25 cellular contexts compared by ENCODE assay signal in the genomic region with DNA sequence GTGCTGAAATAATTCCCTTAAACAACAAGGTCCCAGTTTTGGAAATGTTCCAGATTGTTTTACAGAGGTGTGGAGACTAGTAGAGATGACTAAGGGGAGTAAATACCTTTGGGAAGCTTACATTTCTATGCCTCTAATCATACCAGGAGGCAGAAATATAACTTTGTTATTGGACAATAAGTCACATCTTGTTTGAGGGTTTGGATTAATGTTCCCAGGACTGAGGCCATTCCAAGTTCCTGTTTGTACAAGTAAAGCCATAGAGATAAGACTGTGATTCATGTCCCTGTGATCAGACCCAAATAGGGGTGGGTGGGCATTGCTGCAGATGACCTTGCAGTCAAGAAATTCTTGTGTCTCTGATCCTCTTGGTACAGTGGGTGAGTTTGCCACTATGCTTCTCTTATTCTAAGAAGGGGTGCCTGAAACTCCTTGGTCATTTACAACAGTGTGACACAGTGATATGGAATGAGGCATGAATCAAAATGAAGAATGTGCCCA.
DNase-seq lines count a peak whose midpoint lies in the region; TF ChIP-seq lines count a peak whose summit lies in the region.
"Had no signal": no experiment of that assay in that cellular context is flagged by ENCODE, and none has a peak within 500 bp of the region (broad histone marks: within the 10 kb centered on the region; RNA-seq: fewer than 3 reads in every experiment).

No MANE protein-coding gene starts in this region.

- H3K27me3 ChIP-seq in GM23248 (replicated peaks; ENCODE audit: insufficient read depth), result no peaks in the 10 kb centered on the region
- no peaks in the 10 kb centered on the region for H3K27me3 ChIP-seq in ovary
- H3K27me3 ChIP-seq: heart right ventricle had no signal

- H3K4me1 ChIP-seq in GM23248 (ENCODE audit: insufficient read depth) (no peaks in the 10 kb centered on the region), ovary (ENCODE audit: insufficient read depth) (no peaks in the 10 kb centered on the region)
- H3K4me1 ChIP-seq: heart right ventricle, prostate gland had no signal

- H3K9me3 Mint-ChIP-seq in chondrocyte (ENCODE audit: low read depth) (peaks cover 6% of the 10 kb centered on the region), endothelial cell (ENCODE audit: unreplicated experiment) (no peaks in the 10 kb centered on the region)
- H3K9me3 Mint-ChIP-seq: activated naive CD4-positive, alpha-beta T cell treated with anti-CD3 and anti-CD28 coated beads, Interleukin-2, amount 50 U/mL, for 72 hours; CD8-positive, alpha-beta T cell; endodermal cell; neural crest cell; stimulated activated memory B cell treated with anti-CD40 and anti-IgM and Interleukin-4, amounts not matched to agents 10 μg/mL and 1 μg/mL and 100 μg/mL, for 72 hours; T-helper 1 cell treated with Interleukin-12 subunit alpha and Interleukin-12 subunit beta and Interleukin-4 antibody, amounts not matched to agents 30 μg/mL and 1 μg/mL, for 36 hours had no signal

- H3K4me3 ChIP-seq in GM23248, result no peak overlapping the region
- H3K4me3 ChIP-seq in fibroblast of the aortic adventitia (ENCODE audit: low read depth, low read length), result no peak overlapping the region
- no peak overlapping the region for H3K4me3 ChIP-seq in retinal pigment epithelial cell (ENCODE audit: low read length)
- H3K4me3 ChIP-seq in ovary, result no peak overlapping the region
- H3K4me3 ChIP-seq: coronary artery, GM12878, heart right ventricle, prostate gland, skin epidermis had no signal

- in situ Hi-C loops in GM23248 (cut with MboI), result no loop called here

- no peak overlapping the region for H3K27ac ChIP-seq in GM23248
- H3K27ac ChIP-seq in ovary, result no peak overlapping the region
- H3K27ac ChIP-seq: coronary artery, heart right ventricle, prostate gland, skin epidermis had no signal

- TF ChIP-seq EP300 in ovary (IDR thresholded peaks at IDR 0.05), result no peak

- no peak for TF ChIP-seq CTCF in fibroblast of the aortic adventitia (IDR thresholded peaks at IDR 0.05; ENCODE audit: insufficient read depth, low read length)
- TF ChIP-seq CTCF in retinal pigment epithelial cell (conservative IDR thresholded peaks at IDR 0.05; ENCODE audit: low read depth, low read length), result no peak
- no peak for TF ChIP-seq CTCF in chondrocyte (IDR thresholded peaks at IDR 0.05)
- TF ChIP-seq CTCF in endothelial cell (IDR thresholded peaks at IDR 0.05; ENCODE audit: unreplicated experiment), result no peak
- no peak for TF ChIP-seq CTCF in ovary (IDR thresholded peaks at IDR 0.05)

- DNase-seq in GM23248 (peak; percentile 15), T1000 (lab: John Stamatoyannopoulos, UW) (peak; percentile 30), fibroblast of the aortic adventitia (ENCODE audit: low read depth) (peak; percentile 55), retinal pigment epithelial cell (ENCODE audit: low read depth) (peak; percentile 89), GOT3 (lab: John Stamatoyannopoulos, UW) (no peak), chondrocyte (ENCODE audit: low spot score) (no peak), endothelial cell (ENCODE audit: low spot score) (no peak), ovary (no peak)
- DNase-seq: activated CD4-positive, alpha-beta T cell treated with anti-CD3 and anti-CD28 coated beads for 4 hours; CD8-positive, alpha-beta T cell; endodermal cell; heart right ventricle; Karpas-422; NCI-H1048; NCI-H1930; NCI-H345; NCI-H82 had no signal

- no peaks in the 10 kb centered on the region for H3F3A ChIP-seq in GM23248 (ENCODE audit: insufficient read depth)

- no peak overlapping the region for H3K4me2 ChIP-seq in GM23248 (ENCODE audit: unreplicated experiment)

- H3K27me3 Mint-ChIP-seq in chondrocyte (ENCODE audit: low read depth) (no peaks in the 10 kb centered on the region), endothelial cell (ENCODE audit: unreplicated experiment) (no peaks in the 10 kb centered on the region)
- H3K27me3 Mint-ChIP-seq: stimulated activated memory B cell treated with anti-CD40 and anti-IgM and Interleukin-4, amounts not matched to agents 10 μg/mL and 1 μg/mL and 100 μg/mL, for 72 hours had no signal

- TF ChIP-seq POLR2A in ovary (IDR thresholded peaks at IDR 0.05), result no peak

- no peak overlapping the region for H2AFZ ChIP-seq in GM23248

- intact Hi-C loops in ovary (cut with DNase I), result no loop called here

- H3K9me3 ChIP-seq in GM23248 (ENCODE audit: low read depth) (no peaks in the 10 kb centered on the region), ovary (no peaks in the 10 kb centered on the region)
- H3K9me3 ChIP-seq: heart right ventricle, prostate gland had no signal

- no peaks in the 10 kb centered on the region for H3K4me1 Mint-ChIP-seq in chondrocyte (ENCODE audit: low read depth)
- H3K4me1 Mint-ChIP-seq in endothelial cell (ENCODE audit: unreplicated experiment), result no peaks in the 10 kb centered on the region
- H3K4me1 Mint-ChIP-seq: stimulated activated memory B cell treated with anti-CD40 and anti-IgM and Interleukin-4, amounts not matched to agents 10 μg/mL and 1 μg/mL and 100 μg/mL, for 72 hours had no signal

- no peaks in the 10 kb centered on the region for H3K9me2 ChIP-seq in GM23248 (ENCODE audit: insufficient read depth)

- no peak overlapping the region for H3K9ac ChIP-seq in GM23248

- H3K27ac Mint-ChIP-seq in chondrocyte (ENCODE audit: unreplicated experiment), result no peak overlapping the region
- no peak overlapping the region for H3K27ac Mint-ChIP-seq in endothelial cell (ENCODE audit: unreplicated experiment)
- H3K27ac Mint-ChIP-seq: activated naive CD4-positive, alpha-beta T cell treated with anti-CD3 and anti-CD28 coated beads, Interleukin-2, amount 50 U/mL, for 72 hours; CD8-positive, alpha-beta T cell; endodermal cell; stimulated activated memory B cell treated with anti-CD40 and anti-IgM and Interleukin-4, amounts not matched to agents 10 μg/mL and 1 μg/mL and 100 μg/mL, for 72 hours; T-helper 1 cell treated with Interleukin-12 subunit alpha and Interleukin-12 subunit beta and Interleukin-4 antibody, amounts not matched to agents 30 μg/mL and 1 μg/mL, for 36 hours had no signal

- H3K36me3 ChIP-seq in GM23248 (ENCODE audit: low read depth) (no peaks in the 10 kb centered on the region), ovary (no peaks in the 10 kb centered on the region)
- H3K36me3 ChIP-seq: heart right ventricle, prostate gland had no signal

- no peaks in the 10 kb centered on the region for H4K20me1 ChIP-seq in GM23248 (ENCODE audit: insufficient read depth)

- no peaks in the 10 kb centered on the region for H3K79me2 ChIP-seq in GM23248 (ENCODE audit: insufficient read depth)

- H3K4me3 Mint-ChIP-seq in chondrocyte (ENCODE audit: unreplicated experiment), result no peak overlapping the region
- no peak overlapping the region for H3K4me3 Mint-ChIP-seq in endothelial cell (ENCODE audit: unreplicated experiment)
- H3K4me3 Mint-ChIP-seq: CD8-positive, alpha-beta T cell; endodermal cell; neural crest cell; stimulated activated memory B cell treated with anti-CD40 and anti-IgM and Interleukin-4, amounts not matched to agents 10 μg/mL and 1 μg/mL and 100 μg/mL, for 72 hours; T-helper 1 cell treated with Interleukin-12 subunit alpha and Interleukin-12 subunit beta and Interleukin-4 antibody, amounts not matched to agents 30 μg/mL and 1 μg/mL, for 36 hours had no signal

- no peaks in the 10 kb centered on the region for H3K36me3 Mint-ChIP-seq in chondrocyte (ENCODE audit: low read depth)
- H3K36me3 Mint-ChIP-seq in endothelial cell (ENCODE audit: low read depth, unreplicated experiment), result no peaks in the 10 kb centered on the region
- H3K36me3 Mint-ChIP-seq: activated naive CD4-positive, alpha-beta T cell treated with anti-CD3 and anti-CD28 coated beads, Interleukin-2, amount 50 U/mL, for 72 hours; CD8-positive, alpha-beta T cell; stimulated activated memory B cell treated with anti-CD40 and anti-IgM and Interleukin-4, amounts not matched to agents 10 μg/mL and 1 μg/mL and 100 μg/mL, for 72 hours had no signal

Comparison
In these comparisons a context has a peak if more than half of its experiments do, and no peak if none do; other contexts are left out.
1. DNase-seq: peak in GM23248 (single experiment), T1000 (single experiment), fibroblast of the aortic adventitia (single experiment) and retinal pigment epithelial cell (single experiment); none in GOT3 (single experiment), chondrocyte (single experiment), endothelial cell (single experiment) and ovary (0 of 5).